Comparison of ENCODE assay signal across 23 cellular contexts in genomic region chr2:234279646-234280045, GRCh38.
DNase-seq lines count a peak whose midpoint lies in the region; ATAC-seq and TF ChIP-seq lines count a peak whose summit lies in the region.
"Had no signal": no experiment of that assay in that cellular context is flagged by ENCODE, and none has a peak within 500 bp of the region (broad histone marks: within the 10 kb centered on the region; RNA-seq: fewer than 3 reads in every experiment).

No MANE protein-coding gene starts in this region.

- no peak for DNase-seq in CD4-positive, CD25-positive, alpha-beta regulatory T cell
- no peak for DNase-seq in CD4-positive, alpha-beta T cell
- no peak for DNase-seq in T-helper 17 cell
- DNase-seq in effector memory CD8-positive, alpha-beta T cell, result no peak
- no peak for DNase-seq in NCI-H146 treated with DMSO at 0.1 percent for 48 hours (lab: John Stamatoyannopoulos, UW; ENCODE audit: unreplicated experiment)
- no peak for DNase-seq in omental fat pad (ENCODE audit: low spot score)
- DNase-seq: activated CD4-positive, alpha-beta T cell treated with anti-CD3 and anti-CD28 coated beads for 48 hours; cerebellar nuclear complex; dorsolateral prefrontal cortex; GDM1; islet precursor cell; left ventricle myocardium superior; midbrain; NCI-H1436; NCI-H510A; PC-9; SHP77 treated with DMSO at 0.1 percent for 48 hours; sigmoid colon; stomach; SW 1271 had no signal

- H3K4me1 ChIP-seq in CD4-positive, CD25-positive, alpha-beta regulatory T cell (ENCODE audit: control insufficient read depth, insufficient read depth, low read length, poor library complexity, severe bottlenecking), result peaks cover 22% of the 10 kb centered on the region
- H3K4me1 ChIP-seq: sigmoid colon, stomach had no signal

- H3K27ac ChIP-seq in CD4-positive, CD25-positive, alpha-beta regulatory T cell (ENCODE audit: insufficient read depth, low read length, poor library complexity, severe bottlenecking), result no peak overlapping the region
- H3K27ac ChIP-seq in CD4-positive, alpha-beta T cell (ENCODE audit: low read depth, low read length), result no peak overlapping the region
- H3K27ac ChIP-seq: dorsolateral prefrontal cortex, PC-9, sigmoid colon, stomach had no signal

- H3K27ac Mint-ChIP-seq in CD4-positive, CD25-positive, alpha-beta regulatory T cell, result peak overlapping the region; percentile 76 to 93 (median 86)
- peak overlapping the region; percentile 75 for H3K27ac Mint-ChIP-seq in CD4-positive, alpha-beta T cell
- H3K27ac Mint-ChIP-seq in T-helper 17 cell, result peak overlapping the region; percentile 75
- peak overlapping the region; percentile 65 to 89 for H3K27ac Mint-ChIP-seq in effector memory CD8-positive, alpha-beta T cell
- H3K27ac Mint-ChIP-seq: CD14-positive monocyte, type B pancreatic cell had no signal

- CTCF ChIA-PET in CD4-positive, alpha-beta T cell (lab: Charles Lee), result interaction anchor here (1.1 kb wide), 1 partner anchor 144 kb away, joined by 4 read pairs; no protein-coding TSS in a partner anchor

- intact Hi-C loops in CD4-positive, alpha-beta T cell (cut with DNase I, micrococcal nuclease), result loop anchor here in 1 of 2 experiments (2.0 kb wide), 1 partner anchor 13 kb away; no protein-coding TSS in a partner anchor

- ATAC-seq in CD4-positive, CD25-positive, alpha-beta regulatory T cell (ENCODE audit: low read depth in 2 of 2), result no peak
- no peak for ATAC-seq in CD4-positive, alpha-beta T cell (ENCODE audit: poor library complexity)
- no peak for ATAC-seq in T-helper 17 cell
- ATAC-seq in effector memory CD8-positive, alpha-beta T cell (replicated peaks), result no peak
- ATAC-seq in omental fat pad (ENCODE audit: low FRiP score), result no peak
- no peak for ATAC-seq in GM21717 (IDR thresholded peaks at IDR 0.05; ENCODE audit: unreplicated experiment)
- ATAC-seq: left ventricle myocardium superior had no signal

- no peaks in the 10 kb centered on the region for H3K27me3 Mint-ChIP-seq in CD4-positive, CD25-positive, alpha-beta regulatory T cell
- no peaks in the 10 kb centered on the region for H3K27me3 Mint-ChIP-seq in CD4-positive, alpha-beta T cell
- H3K27me3 Mint-ChIP-seq in T-helper 17 cell, result no peaks in the 10 kb centered on the region
- no peaks in the 10 kb centered on the region for H3K27me3 Mint-ChIP-seq in effector memory CD8-positive, alpha-beta T cell
- H3K27me3 Mint-ChIP-seq: type B pancreatic cell had no signal

- H3K36me3 ChIP-seq in CD4-positive, CD25-positive, alpha-beta regulatory T cell (ENCODE audit: control insufficient read depth, insufficient read depth, low read length), result no peaks in the 10 kb centered on the region
- H3K36me3 ChIP-seq: sigmoid colon, stomach had no signal

- no peaks in the 10 kb centered on the region for H3K36me3 Mint-ChIP-seq in CD4-positive, CD25-positive, alpha-beta regulatory T cell
- H3K36me3 Mint-ChIP-seq in CD4-positive, alpha-beta T cell (ENCODE audit: low read depth), result no peaks in the 10 kb centered on the region
- H3K36me3 Mint-ChIP-seq in T-helper 17 cell (ENCODE audit: low read depth), result no peaks in the 10 kb centered on the region
- H3K36me3 Mint-ChIP-seq in effector memory CD8-positive, alpha-beta T cell (ENCODE audit: insufficient read depth), result peaks cover 8% of the 10 kb centered on the region
- H3K36me3 Mint-ChIP-seq: CD14-positive monocyte, type B pancreatic cell had no signal

- no peaks in the 10 kb centered on the region for H3K9me3 ChIP-seq in CD4-positive, CD25-positive, alpha-beta regulatory T cell (ENCODE audit: control insufficient read depth in 2 of 2, low read length in 2 of 2)
- no peaks in the 10 kb centered on the region for H3K9me3 ChIP-seq in CD4-positive, alpha-beta T cell (ENCODE audit: control insufficient read depth, low read length)
- H3K9me3 ChIP-seq in T-helper 17 cell (ENCODE audit: control insufficient read depth, low read length, poor library complexity, severe bottlenecking), result no peaks in the 10 kb centered on the region
- H3K9me3 ChIP-seq: sigmoid colon, stomach had no signal

- H3K4me1 Mint-ChIP-seq in CD4-positive, CD25-positive, alpha-beta regulatory T cell, result peaks cover 30 to 53% (median 36%) of the 10 kb centered on the region in 4 donors
- H3K4me1 Mint-ChIP-seq in CD4-positive, alpha-beta T cell (ENCODE audit: low read depth), result peaks cover 54% of the 10 kb centered on the region
- H3K4me1 Mint-ChIP-seq in T-helper 17 cell, result peaks cover 29% of the 10 kb centered on the region
- peaks cover 48 to 68% of the 10 kb centered on the region in 2 donors for H3K4me1 Mint-ChIP-seq in effector memory CD8-positive, alpha-beta T cell (ENCODE audit: low read depth in 2 of 2)
- H3K4me1 Mint-ChIP-seq: CD14-positive monocyte had no signal

- POLR2A ChIA-PET in CD4-positive, alpha-beta T cell (lab: Charles Lee), result interaction anchor here (0.6 to 2.0 kb wide), 2 partner anchors 10 to 212 kb away, joined by 3 to 10 read pairs; no protein-coding TSS in a partner anchor

- no peak overlapping the region for H3K4me3 ChIP-seq in CD4-positive, CD25-positive, alpha-beta regulatory T cell (ENCODE audit: low read depth, low read length)
- H3K4me3 ChIP-seq: dorsolateral prefrontal cortex, PC-9, sigmoid colon, stomach had no signal

- H3K27me3 ChIP-seq in CD4-positive, CD25-positive, alpha-beta regulatory T cell (ENCODE audit: control insufficient read depth, insufficient read depth, low read length), result no peaks in the 10 kb centered on the region
- no peaks in the 10 kb centered on the region for H3K27me3 ChIP-seq in CD4-positive, alpha-beta T cell (ENCODE audit: control insufficient read depth, insufficient read depth, low read length)
- H3K27me3 ChIP-seq: sigmoid colon, stomach had no signal

- peaks cover 0 to 6% (median 3%) of the 10 kb centered on the region in 7 donors for H3K9me3 Mint-ChIP-seq in CD4-positive, CD25-positive, alpha-beta regulatory T cell
- H3K9me3 Mint-ChIP-seq in CD4-positive, alpha-beta T cell, result no peaks in the 10 kb centered on the region
- peaks cover 0 to 6% of the 10 kb centered on the region in 2 donors for H3K9me3 Mint-ChIP-seq in effector memory CD8-positive, alpha-beta T cell

- H3K4me3 Mint-ChIP-seq in CD4-positive, CD25-positive, alpha-beta regulatory T cell, result peak overlapping the region in 2 of 4 donors; percentile 3 to 71
- no peak overlapping the region for H3K4me3 Mint-ChIP-seq in CD4-positive, alpha-beta T cell
- H3K4me3 Mint-ChIP-seq in T-helper 17 cell, result no peak overlapping the region
- H3K4me3 Mint-ChIP-seq in effector memory CD8-positive, alpha-beta T cell, result peak overlapping the region; percentile 1 to 44
- H3K4me3 Mint-ChIP-seq: CD14-positive monocyte, type B pancreatic cell had no signal

- no peak for TF ChIP-seq CTCF in CD4-positive, alpha-beta T cell (IDR thresholded peaks at IDR 0.05)
- TF ChIP-seq CTCF in omental fat pad (IDR thresholded peaks at IDR 0.05), result no peak

Comparison
In these comparisons a context has a peak if more than half of its experiments do, and no peak if none do; other contexts are left out.
1. H3K4me3 Mint-ChIP-seq: peak in effector memory CD8-positive, alpha-beta T cell (2 of 2); none in CD4-positive, alpha-beta T cell (single experiment) and T-helper 17 cell (single experiment).
2. Peak in every context shown above with its lines, with median percentiles within 50 percentile points of each other: H3K27ac Mint-ChIP-seq.